ENCODE assay signal across 18 cellular contexts in genomic region chr7:157370761-157371160, GRCh38. TPM values are rescaled to one million over a fixed set of nuclear protein-coding genes. Genes with fewer than 3 reads are reported as not detected.
DNase-seq lines count a peak whose midpoint lies in the region; ATAC-seq and TF ChIP-seq lines count a peak whose summit lies in the region.
"Had no signal": no experiment of that assay in that cellular context is flagged by ENCODE, and none has a peak within 500 bp of the region (broad histone marks: within the 10 kb centered on the region; RNA-seq: fewer than 3 reads in every experiment).

No MANE protein-coding gene starts in this region.

- no peak overlapping the region for H3K27ac ChIP-seq in left ventricle myocardium inferior (replicated peaks)
- no peak overlapping the region for H3K27ac ChIP-seq in upper lobe of left lung
- H3K27ac ChIP-seq: C4-2B, KMS-11 had no signal

- H3K27ac Mint-ChIP-seq in T-helper 17 cell (peak overlapping the region; percentile 91), MCF 10A (ENCODE audit: low read depth, unreplicated experiment) (no peak overlapping the region)
- peak overlapping the region; percentile 77 to 91 for H3K27ac Mint-ChIP-seq in effector memory CD8-positive, alpha-beta T cell
- H3K27ac Mint-ChIP-seq: HFFc6 had no signal

- H3K9me3 Mint-ChIP-seq in effector memory CD8-positive, alpha-beta T cell: no peaks in the 10 kb centered on the region
- H3K9me3 Mint-ChIP-seq in MCF 10A (ENCODE audit: unreplicated experiment): no peaks in the 10 kb centered on the region
- H3K9me3 Mint-ChIP-seq: HFFc6 had no signal

- H3K27me3 ChIP-seq in left ventricle myocardium inferior (ENCODE audit: low read depth) (no peaks in the 10 kb centered on the region), upper lobe of left lung (no peaks in the 10 kb centered on the region)

- H3K9me3 ChIP-seq in left ventricle myocardium inferior (replicated peaks): peaks cover 4% of the 10 kb centered on the region
- H3K9me3 ChIP-seq in T-helper 17 cell (ENCODE audit: control insufficient read depth, low read length, poor library complexity, severe bottlenecking): no peaks in the 10 kb centered on the region
- H3K9me3 ChIP-seq in upper lobe of left lung: no peaks in the 10 kb centered on the region

- H3K4me3 ChIP-seq in left ventricle myocardium inferior (no peak overlapping the region), upper lobe of left lung (no peak overlapping the region)

- intact Hi-C loops in cardiac septum (cut with DNase I) (no loop called here), left ventricle myocardium inferior (cut with micrococcal nuclease) (no loop called here), MCF 10A (cut with micrococcal nuclease) (no loop called here)

- POLR2A ChIA-PET in MCF 10A (lab: Yijun Ruan, JAX): interaction anchor here (0.7 kb wide), 1 partner anchor 15 kb away, joined by 3 read pairs; no protein-coding TSS in a partner anchor

- BruUV-seq in MCF 10A (replicated peaks; lab: Mats Ljungman, UMichigan): no TSS peak

- TF ChIP-seq POLR2A in upper lobe of left lung (IDR thresholded peaks at IDR 0.05): no peak

- H3K36me3 Mint-ChIP-seq in T-helper 17 cell (ENCODE audit: low read depth): peaks cover 15% of the 10 kb centered on the region
- peaks cover 99% of the 10 kb centered on the region for H3K36me3 Mint-ChIP-seq in effector memory CD8-positive, alpha-beta T cell (ENCODE audit: insufficient read depth)
- peaks cover 83% of the 10 kb centered on the region for H3K36me3 Mint-ChIP-seq in MCF 10A (ENCODE audit: insufficient read depth, unreplicated experiment)

- ATAC-seq in T-helper 17 cell (no peak), upper lobe of left lung (ENCODE audit: low FRiP score in 2 of 2) (no peak)
- ATAC-seq in effector memory CD8-positive, alpha-beta T cell (replicated peaks): no peak

- peaks cover 45% of the 10 kb centered on the region for H3K4me1 Mint-ChIP-seq in T-helper 17 cell
- peaks cover 49 to 55% of the 10 kb centered on the region in 2 donors for H3K4me1 Mint-ChIP-seq in effector memory CD8-positive, alpha-beta T cell (ENCODE audit: low read depth in 2 of 2)
- H3K4me1 Mint-ChIP-seq in MCF 10A (ENCODE audit: insufficient read depth, unreplicated experiment): no peaks in the 10 kb centered on the region

- H3K27me3 Mint-ChIP-seq in T-helper 17 cell (no peaks in the 10 kb centered on the region), MCF 10A (ENCODE audit: insufficient read depth, unreplicated experiment) (no peaks in the 10 kb centered on the region)
- H3K27me3 Mint-ChIP-seq in effector memory CD8-positive, alpha-beta T cell: no peaks in the 10 kb centered on the region

- CTCF ChIA-PET in MCF 10A (lab: Yijun Ruan, JAX): interaction anchor here (0.6 to 1.0 kb wide), 2 partner anchors 14 to 16 kb away, joined by 3 read pairs; no protein-coding TSS in a partner anchor

- peak; percentile 24 for DNase-seq in cardiac septum (ENCODE audit: low spot score)
- no peak for DNase-seq in left ventricle myocardium inferior
- no peak for DNase-seq in T-helper 17 cell
- no peak for DNase-seq in effector memory CD8-positive, alpha-beta T cell
- DNase-seq in upper lobe of left lung: peak; percentile 18 to 24
- DNase-seq in MCF 10A (ENCODE audit: unreplicated experiment): no peak
- no peak for DNase-seq in AG20443 (ENCODE audit: low spot score)
- DNase-seq: DMS79 treated with DMSO at 0.1 percent for 48 hours, HFFc6, NCI-H1417 treated with DMSO at 0.1 percent for 48 hours, NCI-H1930, NCI-H226, NCI-H524, NCI-H82, OCI-M1, SHP77 treated with DMSO at 0.1 percent for 48 hours had no signal

- H3K36me3 ChIP-seq in left ventricle myocardium inferior: peaks cover 78% of the 10 kb centered on the region
- peaks cover 36 to 87% (median 68%) of the 10 kb centered on the region in 4 donors for H3K36me3 ChIP-seq in upper lobe of left lung

- H3K4me1 ChIP-seq in left ventricle myocardium inferior: peaks cover 51% of the 10 kb centered on the region
- peaks cover 0 to 4% (median 1%) of the 10 kb centered on the region in 4 donors for H3K4me1 ChIP-seq in upper lobe of left lung

- no peak for TF ChIP-seq EP300 in upper lobe of left lung (IDR thresholded peaks at IDR 0.05)

- 97% methylated on average over 7 to 9 of the region's 9 CpGs for WGBS in upper lobe of left lung, 2 donors

- H3K4me3 Mint-ChIP-seq in T-helper 17 cell: peak overlapping the region; percentile 53
- no peak overlapping the region for H3K4me3 Mint-ChIP-seq in effector memory CD8-positive, alpha-beta T cell
- no peak overlapping the region for H3K4me3 Mint-ChIP-seq in MCF 10A (ENCODE audit: unreplicated experiment)
- H3K4me3 Mint-ChIP-seq: HFFc6 had no signal

- TF ChIP-seq CTCF in left ventricle myocardium inferior (IDR thresholded peaks at IDR 0.05; ENCODE audit: borderline replicate concordance) (no peak), upper lobe of left lung (IDR thresholded peaks at IDR 0.05) (no peak), MCF 10A (IDR thresholded peaks at IDR 0.05; ENCODE audit: unreplicated experiment) (no peak)

RNA-seq across cellular contexts. Expression of gene DNAJB6, which starts 34.0 kb away (rescaled TPM):
- total RNA-seq in cardiac septum (171 TPM), left ventricle myocardium inferior (211 TPM), T-helper 17 cell (100 to 1,000 TPM; 266 to 278 TPM), upper lobe of left lung (10 to 100 TPM; 64.1 to 99.6 (median 83.0) TPM), MCF 10A (2022) (110 and 124 TPM in 2 replicates)

Comparison
In these comparisons a context has a peak if more than half of its experiments do, and no peak if none do; other contexts are left out.
1. DNase-seq: peak in cardiac septum (single experiment) and upper lobe of left lung (2 of 2); none in left ventricle myocardium inferior (single experiment), T-helper 17 cell (0 of 3), effector memory CD8-positive, alpha-beta T cell (0 of 3), MCF 10A (single experiment) and AG20443 (single experiment).